Comparison of ENCODE assay signal across 8 cellular contexts in genomic region chr9:78235296-78235770, GRCh38. TPM values are rescaled to one million over a fixed set of nuclear protein-coding genes. Genes with fewer than 3 reads are reported as not detected.
A peak's percentile ranks its signal among the peaks of the same experiment; 100 is the strongest.
DNase-seq lines count a peak whose midpoint lies in the region; ATAC-seq, FAIRE-seq and TF ChIP-seq lines count a peak whose summit lies in the region.

No MANE protein-coding gene starts in this region.

- no peaks in the 10 kb centered on the region for H3K9me3 ChIP-seq in A549
- no peaks in the 10 kb centered on the region for H3K9me3 ChIP-seq in H9 (ENCODE audit: control insufficient read depth, low read depth, low read length)
- H3K9me3 ChIP-seq in ascending aorta, result no peaks in the 10 kb centered on the region
- no peaks in the 10 kb centered on the region for H3K9me3 ChIP-seq in iPS-18a (ENCODE audit: control insufficient read depth, low read depth, low read length)

- H4K20me1 ChIP-seq in H9 (ENCODE audit: control insufficient read depth, insufficient read depth, insufficient read length), result no peaks in the 10 kb centered on the region

- H3K27me3 Mint-ChIP-seq in H9 (ENCODE audit: low read depth), result no peaks in the 10 kb centered on the region; the same call in 1 of the 2 replicates

- POLR2A ChIA-PET in A549 (lab: Yijun Ruan, JAX), result no interaction called here

- no peak overlapping the region for H2BK20ac ChIP-seq in H9 (ENCODE audit: low read depth, low read length, poor library complexity, severe bottlenecking)

- no peak overlapping the region for H2BK120ac ChIP-seq in H9 (ENCODE audit: low read depth, low read length, poor library complexity, severe bottlenecking)

- no peak for TF ChIP-seq CTCF in A549 (IDR thresholded peaks at IDR 0.05)
- TF ChIP-seq CTCF in H9 (conservative IDR thresholded peaks at IDR 0.05), result no peak
- TF ChIP-seq CTCF in ascending aorta (IDR thresholded peaks at IDR 0.05), result no peak
- no peak for TF ChIP-seq CTCF in omental fat pad (IDR thresholded peaks at IDR 0.05)

- no peak overlapping the region for H4K91ac ChIP-seq in H9 (ENCODE audit: insufficient read length, low read depth, low read length)

- H3K4me1 ChIP-seq in A549 (peaks cover 8% of the 10 kb centered on the region; the same call in 1 of the 3 replicates), H9 (ENCODE audit: insufficient read depth, low read length) (0 out of 2 replicates have a peak, but pooled peaks cover 2% of the 10 kb centered on the region), ascending aorta (no peaks in the 10 kb centered on the region), iPS-18a (ENCODE audit: control insufficient read depth, low read depth, low read length) (peaks cover 15% of the 10 kb centered on the region)

- intact Hi-C loops in ascending aorta (cut with DNase I), result loop anchor here (10.0 kb wide), 1 partner anchor 1061 kb away; the partner anchor contains the start of gene VPS13A

- peaks cover 18 to 19% of the 10 kb centered on the region in 2 experiments for H3K4me1 Mint-ChIP-seq in H9
- H3K4me1 Mint-ChIP-seq in stimulated activated effector memory CD8-positive, alpha-beta T cell treated with anti-CD3 and anti-CD28 coated beads, Interleukin-12 subunit alpha, Interleukin-12 subunit beta, amount 100 ng/mL, for 72 hours, result peaks cover 27% of the 10 kb centered on the region

- peaks cover 3% of the 10 kb centered on the region; the same call in 1 of the 2 replicates for H3K79me2 ChIP-seq in H9 (ENCODE audit: insufficient read depth, low read length)

- H3K4ac ChIP-seq in H9 (ENCODE audit: low read depth, low read length), result no peak overlapping the region

- CTCF ChIA-PET in A549 (lab: Yijun Ruan, JAX), result interaction anchor here (3.1 kb wide), 1 partner anchor 11 kb away, joined by 9 read pairs; no protein-coding TSS in a partner anchor

- no peak overlapping the region for H4K5ac ChIP-seq in H9 (ENCODE audit: insufficient read length, low read depth, low read length)

- no peak for FAIRE-seq in A549 (lab: Jason Lieb, UNC)

- H2AK5ac ChIP-seq in H9 (ENCODE audit: insufficient read length, low read length), result no peak overlapping the region

- no peak overlapping the region for H2BK12ac ChIP-seq in H9 (ENCODE audit: insufficient read length, low read depth, low read length)

- H3K18ac ChIP-seq in H9 (ENCODE audit: insufficient read length, low read depth, low read length), result no peak overlapping the region

- no peak overlapping the region for H2AFZ ChIP-seq in H9 (ENCODE audit: low read length)

- peaks cover 4% of the 10 kb centered on the region for H3K79me1 ChIP-seq in H9 (ENCODE audit: insufficient read depth, low read depth, low read length, poor library complexity, severe bottlenecking)

- H3T11ph ChIP-seq in H9 (ENCODE audit: low read length), result no peak overlapping the region

- no peak overlapping the region; the same call in 1 of the 2 replicates for H3K14ac ChIP-seq in H9 (ENCODE audit: insufficient read depth, low read length)

- H3K27ac Mint-ChIP-seq in H9, result peak overlapping the region; percentile 91 to 98 (median 95); a peak in 6 of 7 replicates
- H3K27ac Mint-ChIP-seq in stimulated activated effector memory CD8-positive, alpha-beta T cell treated with anti-CD3 and anti-CD28 coated beads, Interleukin-12 subunit alpha, Interleukin-12 subunit beta, amount 100 ng/mL, for 72 hours, result peak overlapping the region; percentile 93

- no peak for TF ChIP-seq POLR2A in A549 (IDR thresholded peaks at IDR 0.05; ENCODE audit: low read length)

- H3K27ac ChIP-seq in A549 (peak overlapping the region; percentile 87 to 96), H9 (ENCODE audit: insufficient read length, low read depth, low read length) (no peak overlapping the region), ascending aorta (peak overlapping the region; percentile 69 to 80), iPS-18a (ENCODE audit: low read length) (no peak overlapping the region)

- H4K8ac ChIP-seq in H9 (replicated peaks; ENCODE audit: insufficient read length, low read depth, low read length), result no peak overlapping the region

- peaks cover 6 to 15% (median 11%) of the 10 kb centered on the region in 3 experiments for H3K36me3 Mint-ChIP-seq in H9 (ENCODE audit: insufficient read depth in 1 of 3, low read depth in 3 of 3)
- peaks cover 18% of the 10 kb centered on the region for H3K36me3 Mint-ChIP-seq in stimulated activated effector memory CD8-positive, alpha-beta T cell treated with anti-CD3 and anti-CD28 coated beads, Interleukin-12 subunit alpha, Interleukin-12 subunit beta, amount 100 ng/mL, for 72 hours

- H3K4me2 ChIP-seq in A549 (peak overlapping the region; percentile 83), H9 (ENCODE audit: insufficient read depth, insufficient read length, low read length) (peak overlapping the region; percentile 90)

- H3K23me2 ChIP-seq in H9 (ENCODE audit: insufficient read length, low read depth, low read length, poor library complexity, severe bottlenecking), result peaks cover 9% of the 10 kb centered on the region

- no peak for TF ChIP-seq RAD21 in A549 (conservative IDR thresholded peaks at IDR 0.05 in 1 of 2, IDR thresholded peaks at IDR 0.05 in 1 of 2)

- H3K9ac ChIP-seq in H9 (ENCODE audit: extremely low read depth, insufficient read length, low read length) (peak overlapping the region; percentile 88), iPS-18a (ENCODE audit: low read length) (peak overlapping the region; percentile 67)

- peak in 1 of 2 experiments; percentile 23 for DNase-seq in A549 (ENCODE audit: low read depth in 1 of 2, low spot score in 1 of 2)
- no peak for DNase-seq in H9
- DNase-seq in ascending aorta (ENCODE audit: low spot score in 2 of 2), result no peak
- no peak for DNase-seq in stimulated activated effector memory CD8-positive, alpha-beta T cell treated with anti-CD3 and anti-CD28 coated beads, Interleukin-12 subunit alpha, Interleukin-12 subunit beta, amount 100 ng/mL, for 72 hours (ENCODE audit: low spot score in 2 of 2)
- DNase-seq in omental fat pad (ENCODE audit: low spot score), result no peak
- no peak for DNase-seq in SIG-M5 (lab: John Stamatoyannopoulos, UW)

- H3K36me3 ChIP-seq in ascending aorta (no peaks in the 10 kb centered on the region), iPS-18a (ENCODE audit: control insufficient read depth, low read depth, low read length) (peaks cover 5% of the 10 kb centered on the region)

- H3K4me3 ChIP-seq in A549, result peak overlapping the region; percentile 81
- peak overlapping the region; percentile 89 to 93 for H3K4me3 ChIP-seq in ascending aorta
- H3K4me3 ChIP-seq in iPS-18a (ENCODE audit: low read length), result peak overlapping the region; percentile 94

- WGBS in A549 (ENCODE audit: missing lambda C conversion rate), result 2% methylated on average over 17 of the region's 17 CpGs
- WGBS in H9 (ENCODE audit: extremely low coverage, insufficient read length, low lambda C conversion rate), result no CpG with 5 or more reads among the region's 17 CpGs

- H3K23ac ChIP-seq in H9 (ENCODE audit: insufficient read length, low read depth, low read length), result no peak overlapping the region

- ATAC-seq in A549 (peak in 1 of 2 experiments; percentile 1; a peak in 3 of 6 replicates), omental fat pad (ENCODE audit: low FRiP score) (no peak), HG03571 (IDR thresholded peaks at IDR 0.05; ENCODE audit: unreplicated experiment) (no peak)
- ATAC-seq in stimulated activated effector memory CD8-positive, alpha-beta T cell treated with anti-CD3 and anti-CD28 coated beads, Interleukin-12 subunit alpha, Interleukin-12 subunit beta, amount 100 ng/mL, for 72 hours, result no peak

- H3K4me3 Mint-ChIP-seq in H9, result peak overlapping the region; percentile 91 to 94
- no peak overlapping the region for H3K4me3 Mint-ChIP-seq in stimulated activated effector memory CD8-positive, alpha-beta T cell treated with anti-CD3 and anti-CD28 coated beads, Interleukin-12 subunit alpha, Interleukin-12 subunit beta, amount 100 ng/mL, for 72 hours

- no peak overlapping the region for H2BK15ac ChIP-seq in H9 (ENCODE audit: low read depth, low read length)

- no peak overlapping the region for H2BK5ac ChIP-seq in H9 (ENCODE audit: insufficient read length, low read length)

- H3K9me3 Mint-ChIP-seq in H9, result no peaks in the 10 kb centered on the region
- no peaks in the 10 kb centered on the region for H3K9me3 Mint-ChIP-seq in stimulated activated effector memory CD8-positive, alpha-beta T cell treated with anti-CD3 and anti-CD28 coated beads, Interleukin-12 subunit alpha, Interleukin-12 subunit beta, amount 100 ng/mL, for 72 hours

- H3K27me3 ChIP-seq in H9 (ENCODE audit: insufficient read depth, low read length), result no peaks in the 10 kb centered on the region
- H3K27me3 ChIP-seq in ascending aorta, result no peaks in the 10 kb centered on the region
- no peaks in the 10 kb centered on the region for H3K27me3 ChIP-seq in iPS-18a (ENCODE audit: control insufficient read depth, insufficient read depth, low read length)

- no peak for TF ChIP-seq EP300 in A549 (IDR thresholded peaks at IDR 0.05)

- no peak overlapping the region for H3K56ac ChIP-seq in H9 (ENCODE audit: insufficient read length, low read depth, low read length)

TF ChIP-seq in A549, 52 proteins besides CTCF, POLR2A, EP300 and RAD21 (continues in another document):
- TF ChIP-seq HOXB5 (CRISPR knock-in tag; IDR thresholded peaks at IDR 0.05) (no peak), TP53 (CRISPR knock-in tag; IDR thresholded peaks at IDR 0.05) (no peak), CHD2 (IDR thresholded peaks at IDR 0.05; ENCODE audit: low read length, partially characterized antibody) (no peak), USF2 (IDR thresholded peaks at IDR 0.05) (no peak)

RNA-seq across cellular contexts. Expression of gene CEP78, which starts 0.5 kb away (rescaled TPM):
- 22.0 and 28.9 TPM in 2 replicates for polyA plus RNA-seq in A549 (2011; rRNA removed)
- 9.1 and 10.8 TPM in 2 replicates for polyA plus RNA-seq in A549 (2012; cell fraction: cytosol; rRNA removed)
- polyA plus RNA-seq in A549 (2012; cell fraction: nucleus; rRNA removed), result 10.3 and 17.3 TPM in 2 replicates
- 16.0 to 18.2 TPM (median 16.5 TPM) in 3 replicates for polyA plus RNA-seq in A549 (2017; fragmentation: RNase III; extraction: RNeasy Plus Mini Kit Qiagen cat#74134 plus additional on column Dnase treatment)
- polyA minus RNA-seq in A549 (2011; rRNA and poly(A)+ RNA removed), result 9.0 and 13.3 TPM in 2 replicates
- total RNA-seq in H9 (2021), result 55.9 and 57.8 TPM in 2 replicates
- total RNA-seq in ascending aorta, result 19.8 TPM
- 10 to 100 TPM in 1 of 4 donors, 1 to 10 TPM in 3; 4.6 to 10.4 (median 7.4) TPM for total RNA-seq in omental fat pad

Comparison
In these comparisons a context has a peak if more than half of its experiments do, and no peak if none do; other contexts are left out.
1. H3K27ac ChIP-seq: peak in A549 (2 of 2) and ascending aorta (2 of 2); none in H9 (single experiment) and iPS-18a (single experiment).
2. Peak in every context shown above with its lines, with median percentiles within 50 percentile points of each other: H3K4me3 ChIP-seq.